9 cellular contexts compared by ENCODE assay signal in the genomic region with DNA sequence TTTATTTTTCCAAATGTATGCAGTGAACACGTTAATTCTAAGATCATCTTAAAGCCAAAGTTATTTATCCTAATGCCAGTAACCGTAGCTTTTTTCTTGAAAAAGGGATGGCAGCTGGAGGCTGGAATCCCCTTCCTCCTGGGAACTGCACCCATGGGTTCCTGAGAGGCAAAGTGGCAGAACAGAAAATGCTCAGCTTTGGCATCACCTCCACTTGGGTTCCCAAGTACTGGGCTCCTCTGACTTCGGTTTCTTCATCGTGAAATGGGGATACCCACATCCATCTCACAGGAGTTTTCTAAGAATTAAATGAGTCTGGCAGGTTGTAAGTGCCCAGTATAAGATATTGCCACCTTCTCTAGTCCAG. TPM values are rescaled to one million over a fixed set of nuclear protein-coding genes. Genes with fewer than 3 reads are reported as not detected.
DNase-seq lines count a peak whose midpoint lies in the region; ATAC-seq and TF ChIP-seq lines count a peak whose summit lies in the region.
"Had no signal": no experiment of that assay in that cellular context is flagged by ENCODE, and none has a peak within 500 bp of the region (broad histone marks: within the 10 kb centered on the region; RNA-seq: fewer than 3 reads in every experiment).

No MANE protein-coding gene starts in this region.

- H3K27ac ChIP-seq in suprapubic skin, result no peak overlapping the region

- no peak for TF ChIP-seq EP300 in suprapubic skin (IDR thresholded peaks at IDR 0.05)

- DNase-seq in T-helper 17 cell, result no peak
- DNase-seq in suprapubic skin (ENCODE audit: low spot score in 2 of 2), result no peak
- DNase-seq in GM13976 (ENCODE audit: low spot score), result no peak
- DNase-seq in iPS-NIHi7 (ENCODE audit: extremely low spot score), result no peak
- no peak for DNase-seq in NCI-H226

- H3K4me3 Mint-ChIP-seq in T-helper 17 cell, result peak overlapping the region; percentile 87

- H3K36me3 Mint-ChIP-seq in T-helper 17 cell (ENCODE audit: low read depth), result no peaks in the 10 kb centered on the region

- H3K4me1 ChIP-seq in iPS-15b (ENCODE audit: control insufficient read depth, insufficient read depth, low read length) (peaks cover 9% of the 10 kb centered on the region), suprapubic skin (peaks cover 5% of the 10 kb centered on the region)

- H3K27me3 Mint-ChIP-seq in T-helper 17 cell, result no peaks in the 10 kb centered on the region

- H3K9ac ChIP-seq in iPS-15b (ENCODE audit: low read depth, low read length), result peak overlapping the region; percentile 19

- H3K27me3 ChIP-seq in iPS-15b (ENCODE audit: control insufficient read depth, insufficient read depth, low read length), result no peaks in the 10 kb centered on the region
- H3K27me3 ChIP-seq in suprapubic skin, result no peaks in the 10 kb centered on the region

- no peaks in the 10 kb centered on the region for H3K9me3 ChIP-seq in T-helper 17 cell (ENCODE audit: control insufficient read depth, low read length, poor library complexity, severe bottlenecking)
- H3K9me3 ChIP-seq in iPS-15b (ENCODE audit: control insufficient read depth, insufficient read depth, low read length), result no peaks in the 10 kb centered on the region
- no peaks in the 10 kb centered on the region for H3K9me3 ChIP-seq in suprapubic skin

- H3K27ac Mint-ChIP-seq in T-helper 17 cell, result peak overlapping the region; percentile 83

- TF ChIP-seq POLR2A in suprapubic skin (IDR thresholded peaks at IDR 0.05), result no peak

- TF ChIP-seq CTCF in suprapubic skin (IDR thresholded peaks at IDR 0.05) (no peak), GM13976 (IDR thresholded peaks at IDR 0.05; ENCODE audit: borderline replicate concordance, control extremely low read depth, extremely low read depth, insufficient read depth, missing control alignments) (no peak)

- 36% methylated on average over 4 of the region's 4 CpGs for WGBS in suprapubic skin

- peaks cover 15% of the 10 kb centered on the region for H3K4me1 Mint-ChIP-seq in T-helper 17 cell

- ATAC-seq in GM18498 (IDR thresholded peaks at IDR 0.05; ENCODE audit: unreplicated experiment) (peak; percentile 33), HG02588 (IDR thresholded peaks at IDR 0.05; ENCODE audit: unreplicated experiment) (peak; percentile 17), T-helper 17 cell (peak; percentile 29)

- in situ Hi-C loops in GM13976 (cut with MboI; ENCODE audit: low sequenced_read_pairs, unreplicated experiment), result no loop called here

- H3K36me3 ChIP-seq in iPS-15b (ENCODE audit: control insufficient read depth, insufficient read depth, low read length) (no peaks in the 10 kb centered on the region), suprapubic skin (no peaks in the 10 kb centered on the region)

- H3K4me3 ChIP-seq in iPS-15b (ENCODE audit: low read depth, low read length), result peak overlapping the region; percentile 61
- peak overlapping the region; percentile 54 for H3K4me3 ChIP-seq in suprapubic skin

RNA-seq across cellular contexts. Expression of a gene that starts 6.2 kb away (rescaled TPM):
- total RNA-seq in T-helper 17 cell, result 1 to 10 TPM; 1.2 to 2.0 TPM
- 1 to 10 TPM in 1 of 4 donors, under 1 TPM in 3; 0.34 to 3.1 (median 0.60) TPM for total RNA-seq in suprapubic skin
- total RNA-seq: RPMI7951 had no signal

RNA-seq across cellular contexts. Expression of a gene that starts 18.7 kb away (rescaled TPM):
- total RNA-seq in T-helper 17 cell (under 1 TPM in 1 of 2 donors, not detected in 1; 0.40 TPM), suprapubic skin (under 1 TPM in 1 of 4 donors, not detected in 3; 0.87 TPM)
- total RNA-seq: RPMI7951 had no signal

RNA-seq across cellular contexts. Expression of a gene that starts 26.0 kb away (rescaled TPM):
- not detected for total RNA-seq in T-helper 17 cell
- total RNA-seq in suprapubic skin, result not detected
- total RNA-seq: RPMI7951 had no signal

RNA-seq across cellular contexts. Expression of a gene that starts 34.3 kb away (rescaled TPM):
- total RNA-seq in T-helper 17 cell (not detected), suprapubic skin (not detected)
- total RNA-seq: RPMI7951 had no signal
